In the genomic region with DNA sequence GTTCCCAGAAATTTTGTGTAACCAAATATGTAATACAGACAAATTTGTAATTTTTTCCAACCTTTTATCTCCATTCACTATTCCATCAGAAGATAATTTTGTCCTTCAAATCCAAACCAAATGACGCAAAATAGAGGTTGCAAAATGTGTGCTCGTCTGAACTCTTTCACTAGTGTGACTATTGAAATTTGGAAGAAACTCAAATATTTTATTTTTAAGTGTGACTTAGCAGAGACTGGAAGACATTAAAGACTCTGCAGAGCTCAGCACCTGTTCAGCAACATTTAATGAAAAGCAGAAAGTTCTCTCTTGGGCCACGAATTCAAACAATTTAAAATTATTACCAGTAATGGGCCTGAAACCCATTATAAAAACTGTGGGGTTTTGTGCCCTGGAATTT, we compare ENCODE assay signal across 21 cellular contexts. TPM values are rescaled to one million over a fixed set of nuclear protein-coding genes. Genes with fewer than 3 reads are reported as not detected.
"Had no signal": no experiment of that assay in that cellular context is flagged by ENCODE, and none has a peak within 500 bp of the region (broad histone marks: within the 10 kb centered on the region; RNA-seq: fewer than 3 reads in every experiment).

No MANE protein-coding gene starts in this region.

- H3K4me1 ChIP-seq: left ventricle myocardium inferior, lower lobe of right lung, parathyroid adenoma, psoas muscle, right lobe of liver had no signal

- H3K27ac Mint-ChIP-seq: memory B cell, mesothelial cell of epicardium, natural killer cell had no signal

- H3K9me3 Mint-ChIP-seq: mesothelial cell of epicardium had no signal

- H3K27me3 ChIP-seq: right lobe of liver had no signal

- H3K36me3 ChIP-seq: left ventricle myocardium inferior, lower lobe of right lung, right lobe of liver had no signal

- H3K9me3 ChIP-seq: left ventricle myocardium inferior, lower lobe of right lung, psoas muscle, right lobe of liver had no signal

- H3K4me3 Mint-ChIP-seq: memory B cell, mesothelial cell of epicardium, natural killer cell had no signal

- H3K4me1 Mint-ChIP-seq: memory B cell, mesothelial cell of epicardium, natural killer cell had no signal

- H3K27ac ChIP-seq: left ventricle myocardium inferior, lower lobe of right lung, parathyroid adenoma, psoas muscle, right lobe of liver had no signal

- H3K4me3 ChIP-seq: left ventricle myocardium inferior, lower lobe of right lung, psoas muscle, right lobe of liver, skin epidermis had no signal

- DNase-seq: effector memory CD4-positive, alpha-beta T cell; foreskin fibroblast; kidney; left cardiac atrium; left ventricle myocardium inferior; lower lobe of right lung; natural killer cell; psoas muscle; retina; right lobe of liver; stimulated activated CD4-positive, alpha-beta T cell treated with anti-CD3 and anti-CD28 coated beads, Interleukin-2, amount 100 ng/mL, for 24 hours; stimulated activated naive CD4-positive, alpha-beta T cell treated with Interleukin-2 at 50 U/mL for 16 hours; trophoblast cell had no signal

- H3K36me3 Mint-ChIP-seq: memory B cell, mesothelial cell of epicardium, natural killer cell had no signal

RNA-seq across cellular contexts. Expression of a gene that starts 30.0 kb away (rescaled TPM):
- total RNA-seq: esophagus mucosa, left cardiac atrium, left ventricle myocardium inferior, lower lobe of right lung, myocyte, natural killer cell, omental fat pad, psoas muscle, right lobe of liver, urinary bladder had no signal
